16 cellular contexts compared by ENCODE assay signal in genomic region chr10:79333513-79333912, GRCh38. TPM values are rescaled to one million over a fixed set of nuclear protein-coding genes. Genes with fewer than 3 reads are reported as not detected.
DNase-seq lines count a peak whose midpoint lies in the region; ATAC-seq, FAIRE-seq and TF ChIP-seq lines count a peak whose summit lies in the region.
"Had no signal": no experiment of that assay in that cellular context is flagged by ENCODE, and none has a peak within 500 bp of the region (broad histone marks: within the 10 kb centered on the region; RNA-seq: fewer than 3 reads in every experiment).

No MANE protein-coding gene starts in this region.

- no peaks in the 10 kb centered on the region for H3K36me3 ChIP-seq in BLaER1 treated with 17β-estradiol and CSF1 and Interleukin-3, amounts not matched to agents 10 nM and 100 nM
- no peaks in the 10 kb centered on the region for H3K36me3 ChIP-seq in naive thymus-derived CD4-positive, alpha-beta T cell (ENCODE audit: control insufficient read depth in 2 of 3, insufficient read depth in 3 of 3, low read length in 3 of 3)
- H3K36me3 ChIP-seq: thoracic aorta had no signal

- peaks cover 19 to 26% (median 22%) of the 10 kb centered on the region in 10 experiments for H3K4me1 ChIP-seq in BLaER1 treated with 17β-estradiol and CSF1 and Interleukin-3, amounts not matched to agents 10 nM and 100 nM
- peaks cover 4 to 9% of the 10 kb centered on the region in 2 donors for H3K4me1 ChIP-seq in naive thymus-derived CD4-positive, alpha-beta T cell (ENCODE audit: control insufficient read depth in 2 of 2, insufficient read depth in 2 of 2, low read length in 2 of 2)

- H3K27ac Mint-ChIP-seq in activated naive CD8-positive, alpha-beta T cell treated with anti-CD3 and anti-CD28 coated beads for 36 hours, result peak overlapping the region; percentile 68
- H3K27ac Mint-ChIP-seq in naive thymus-derived CD4-positive, alpha-beta T cell, result peak overlapping the region in 1 of 9 donors; percentile 83

- no peak for TF ChIP-seq POLR2A in H54 (IDR thresholded peaks at IDR 0.05; ENCODE audit: low read depth, low read length)

- peak overlapping the region in 6 of 11 experiments; percentile 9 to 43 (median 34); a peak in 5 of 22 replicates for H3K4me2 ChIP-seq in BLaER1 treated with 17β-estradiol and CSF1 and Interleukin-3, amounts not matched to agents 10 nM and 100 nM

- H3K27me3 Mint-ChIP-seq in activated naive CD8-positive, alpha-beta T cell treated with anti-CD3 and anti-CD28 coated beads for 36 hours, result no peaks in the 10 kb centered on the region
- no peaks in the 10 kb centered on the region for H3K27me3 Mint-ChIP-seq in naive thymus-derived CD4-positive, alpha-beta T cell

- peaks cover 5% of the 10 kb centered on the region for H3K36me3 Mint-ChIP-seq in activated naive CD8-positive, alpha-beta T cell treated with anti-CD3 and anti-CD28 coated beads for 36 hours
- H3K36me3 Mint-ChIP-seq in naive thymus-derived CD4-positive, alpha-beta T cell, result peaks cover 0 to 16% (median 0%) of the 10 kb centered on the region in 5 donors

- POLR2A ChIA-PET in naive thymus-derived CD4-positive, alpha-beta T cell (lab: Charles Lee), result interaction anchor here (1.1 to 2.1 kb wide), 3 partner anchors 10 to 47 kb away, joined by 3 to 10 read pairs (median 4); no protein-coding TSS in a partner anchor

- no peak overlapping the region for H3K9ac ChIP-seq in BLaER1 treated with 17β-estradiol and CSF1 and Interleukin-3, amounts not matched to agents 10 nM and 100 nM

- H4K20me1 ChIP-seq in BLaER1 treated with 17β-estradiol and CSF1 and Interleukin-3, amounts not matched to agents 10 nM and 100 nM, result no peaks in the 10 kb centered on the region

- DNase-seq in HS-5 (ENCODE audit: low read depth) (peak; percentile 82), foreskin fibroblast (peak; percentile 66 to 83), H54 (ENCODE audit: insufficient read length, low spot score) (no peak), DMS79 (lab: John Stamatoyannopoulos, UW) (no peak)
- no peak for DNase-seq in activated naive CD8-positive, alpha-beta T cell treated with anti-CD3 and anti-CD28 coated beads for 36 hours
- no peak for DNase-seq in naive thymus-derived CD4-positive, alpha-beta T cell
- DNase-seq: activated CD8-positive, alpha-beta memory T cell treated with anti-CD3 and anti-CD28 coated beads for 24 hours; body of pancreas; DMS153; KBM-7; NCI-H2107 had no signal

- CTCF ChIA-PET in naive thymus-derived CD4-positive, alpha-beta T cell (lab: Charles Lee), result interaction anchor here (0.9 kb wide), 1 partner anchor 9 kb away, joined by 3 read pairs; no protein-coding TSS in a partner anchor

- no peak for FAIRE-seq in H54 (lab: Jason Lieb, UNC)
- FAIRE-seq: GM12891, GM19239 had no signal

- peaks cover 0 to 8% (median 5%) of the 10 kb centered on the region in 11 experiments; a peak in 5 of 22 replicates for H3K9me3 ChIP-seq in BLaER1 treated with 17β-estradiol and CSF1 and Interleukin-3, amounts not matched to agents 10 nM and 100 nM (replicated peaks in 1 of 11)
- H3K9me3 ChIP-seq in naive thymus-derived CD4-positive, alpha-beta T cell (ENCODE audit: control insufficient read depth in 2 of 3, low read length in 3 of 3), result no peaks in the 10 kb centered on the region
- H3K9me3 ChIP-seq: body of pancreas, thoracic aorta had no signal

- no peak overlapping the region for H3K4me3 ChIP-seq in BLaER1 treated with 17β-estradiol and CSF1 and Interleukin-3, amounts not matched to agents 10 nM and 100 nM
- H3K4me3 ChIP-seq in foreskin fibroblast (ENCODE audit: low read depth in 1 of 2, low read length in 2 of 2), result no peak overlapping the region
- H3K4me3 ChIP-seq in naive thymus-derived CD4-positive, alpha-beta T cell (ENCODE audit: low read length), result no peak overlapping the region
- H3K4me3 ChIP-seq: body of pancreas, thoracic aorta had no signal

- H3K27ac ChIP-seq in BLaER1 treated with 17β-estradiol and CSF1 and Interleukin-3, amounts not matched to agents 10 nM and 100 nM, result no peak overlapping the region
- H3K27ac ChIP-seq in naive thymus-derived CD4-positive, alpha-beta T cell (ENCODE audit: low read depth, low read length), result no peak overlapping the region
- H3K27ac ChIP-seq: body of pancreas, thoracic aorta had no signal

- no peak overlapping the region for H3K4me3 Mint-ChIP-seq in activated naive CD8-positive, alpha-beta T cell treated with anti-CD3 and anti-CD28 coated beads for 36 hours
- H3K4me3 Mint-ChIP-seq in naive thymus-derived CD4-positive, alpha-beta T cell, result no peak overlapping the region

- no peak for ATAC-seq in naive thymus-derived CD4-positive, alpha-beta T cell
- ATAC-seq in HG02588 (IDR thresholded peaks at IDR 0.05; ENCODE audit: unreplicated experiment), result no peak
- ATAC-seq: body of pancreas had no signal

- intact Hi-C loops in naive thymus-derived CD4-positive, alpha-beta T cell (cut with micrococcal nuclease), result loop anchor here in 1 of 2 donors (5.0 kb wide), 2 partner anchors 266 to 1301 kb away; partner anchors contain the start of genes RPS24 and ZMIZ1

- H3K9me3 Mint-ChIP-seq in activated naive CD8-positive, alpha-beta T cell treated with anti-CD3 and anti-CD28 coated beads for 36 hours, result peaks cover 1% of the 10 kb centered on the region
- peaks cover 0 to 11% (median 0%) of the 10 kb centered on the region in 11 donors for H3K9me3 Mint-ChIP-seq in naive thymus-derived CD4-positive, alpha-beta T cell

- H3K27me3 ChIP-seq in BLaER1 treated with 17β-estradiol and CSF1 and Interleukin-3, amounts not matched to agents 10 nM and 100 nM, result no peaks in the 10 kb centered on the region
- H3K27me3 ChIP-seq in naive thymus-derived CD4-positive, alpha-beta T cell (ENCODE audit: control insufficient read depth in 2 of 2, insufficient read depth in 2 of 2, low read length in 2 of 2), result no peaks in the 10 kb centered on the region
- H3K27me3 ChIP-seq: body of pancreas had no signal

- TF ChIP-seq CTCF in foreskin fibroblast (IDR thresholded peaks at IDR 0.05; ENCODE audit: low read depth, low read length), result no peak

- H3K4me1 Mint-ChIP-seq in activated naive CD8-positive, alpha-beta T cell treated with anti-CD3 and anti-CD28 coated beads for 36 hours, result peaks cover 24% of the 10 kb centered on the region
- peaks cover 0 to 48% (median 20%) of the 10 kb centered on the region in 7 donors for H3K4me1 Mint-ChIP-seq in naive thymus-derived CD4-positive, alpha-beta T cell

RNA-seq across cellular contexts. Expression of gene PPIF, which starts 13.8 kb away (rescaled TPM):
- total RNA-seq in activated naive CD8-positive, alpha-beta T cell treated with anti-CD3 and anti-CD28 coated beads for 36 hours, result 100 to 1,000 TPM; 163 to 176 TPM
- 100 to 1,000 TPM in 1 of 5 experiments, 10 to 100 TPM in 4; 20.6 to 192 (median 73.3) TPM for total RNA-seq in naive thymus-derived CD4-positive, alpha-beta T cell
- polyA plus RNA-seq in naive thymus-derived CD4-positive, alpha-beta T cell, result 10 to 100 TPM in 1 of 2 donors, 1 to 10 TPM in 1; 8.7 to 12.9 TPM

Comparison
In these comparisons a context has a peak if more than half of its experiments do, and no peak if none do; other contexts are left out.
1. DNase-seq: peak in HS-5 (single experiment) and foreskin fibroblast (2 of 2); none in activated naive CD8-positive, alpha-beta T cell treated with anti-CD3 and anti-CD28 coated beads for 36 hours (single experiment), H54 (single experiment), naive thymus-derived CD4-positive, alpha-beta T cell (0 of 9) and DMS79 (single experiment).